8 cellular contexts compared by ENCODE assay signal in the genomic region with DNA sequence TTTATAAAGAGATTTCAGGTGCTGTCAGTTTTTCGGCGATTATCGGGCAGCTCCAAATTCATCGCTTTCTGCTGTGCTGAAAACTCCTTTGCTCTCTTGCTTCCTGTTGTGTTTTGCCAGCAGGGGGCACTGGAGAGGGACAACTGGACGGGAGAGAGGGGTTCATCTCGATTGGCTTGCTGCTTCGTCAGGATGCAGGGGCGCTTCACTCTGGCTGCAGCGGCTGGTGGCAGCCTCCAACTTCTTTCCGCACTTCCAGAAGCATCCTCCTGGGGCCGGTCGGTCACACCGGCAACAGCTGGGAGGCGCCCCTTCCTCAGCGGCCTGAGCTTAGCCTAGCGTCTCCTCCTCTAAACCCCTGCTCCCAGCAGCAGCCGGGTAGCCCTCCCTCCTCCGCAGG. TPM values are rescaled to one million over a fixed set of nuclear protein-coding genes. Genes with fewer than 3 reads are reported as not detected.
DNase-seq lines count a peak whose midpoint lies in the region; ATAC-seq and TF ChIP-seq lines count a peak whose summit lies in the region.

No MANE protein-coding gene starts in this region.

- no peaks in the 10 kb centered on the region for H3K9me3 ChIP-seq in BE2C
- no peaks in the 10 kb centered on the region for H3K9me3 ChIP-seq in mucosa of descending colon

- peak overlapping the region; percentile 45 for H3K4me3 ChIP-seq in BE2C (ENCODE audit: low read depth, low read length)
- H3K4me3 ChIP-seq in mucosa of descending colon: no peak overlapping the region

- peaks cover 15% of the 10 kb centered on the region for H3K4me1 Mint-ChIP-seq in activated CD4-positive, alpha-beta memory T cell treated with anti-CD3 and anti-CD28 coated beads for 36 hours (ENCODE audit: low read depth)
- peaks cover 2 to 3% of the 10 kb centered on the region in 2 donors for H3K4me1 Mint-ChIP-seq in effector memory CD8-positive, alpha-beta T cell (ENCODE audit: low read depth in 2 of 2)

- intact Hi-C loops in activated CD4-positive, alpha-beta memory T cell treated with anti-CD3 and anti-CD28 coated beads for 36 hours (cut with micrococcal nuclease): loop anchor here (1.0 kb wide), 2 partner anchors 121 to 254 kb away; no protein-coding TSS in a partner anchor
- intact Hi-C loops in mucosa of descending colon (cut with DNase I, micrococcal nuclease): no loop called here

- no peaks in the 10 kb centered on the region for H3K36me3 Mint-ChIP-seq in activated CD4-positive, alpha-beta memory T cell treated with anti-CD3 and anti-CD28 coated beads for 36 hours
- H3K36me3 Mint-ChIP-seq in effector memory CD8-positive, alpha-beta T cell (ENCODE audit: insufficient read depth): no peaks in the 10 kb centered on the region

- DNase-seq in BE2C (peak; percentile 78), mucosa of descending colon (peak in 2 of 3 donors; percentile 40 to 54), RWPE1 (ENCODE audit: low spot score) (no peak)
- DNase-seq in activated CD4-positive, alpha-beta memory T cell treated with anti-CD3 and anti-CD28 coated beads for 36 hours: peak; percentile 82
- DNase-seq in effector memory CD8-positive, alpha-beta T cell: peak; percentile 48 to 53 (median 52)
- DNase-seq in stimulated activated CD8-positive, alpha-beta memory T cell treated with anti-CD3 and anti-CD28 coated beads, Interleukin-2, amount 100 ng/mL, for 1 hour (ENCODE audit: low read depth in 2 of 2): peak; percentile 37 to 46

- H3K4me1 ChIP-seq in BE2C: no peaks in the 10 kb centered on the region
- H3K4me1 ChIP-seq in mucosa of descending colon (ENCODE audit: low read depth): no peaks in the 10 kb centered on the region

- ATAC-seq in HG02678 (IDR thresholded peaks at IDR 0.05; ENCODE audit: unreplicated experiment) (peak; percentile 59), mucosa of descending colon (peak; percentile 36), GM18870 (IDR thresholded peaks at IDR 0.05; ENCODE audit: unreplicated experiment) (no peak)
- peak; percentile 77 for ATAC-seq in effector memory CD8-positive, alpha-beta T cell (replicated peaks)

- H3K27me3 Mint-ChIP-seq in activated CD4-positive, alpha-beta memory T cell treated with anti-CD3 and anti-CD28 coated beads for 36 hours: no peaks in the 10 kb centered on the region
- H3K27me3 Mint-ChIP-seq in effector memory CD8-positive, alpha-beta T cell: no peaks in the 10 kb centered on the region

- no peak overlapping the region for H3K27ac Mint-ChIP-seq in activated CD4-positive, alpha-beta memory T cell treated with anti-CD3 and anti-CD28 coated beads for 36 hours
- H3K27ac Mint-ChIP-seq in effector memory CD8-positive, alpha-beta T cell: no peak overlapping the region

- POLR2A ChIA-PET in activated CD4-positive, alpha-beta memory T cell treated with anti-CD3 and anti-CD28 coated beads for 36 hours (lab: Charles Lee): no interaction called here
- POLR2A ChIA-PET in RWPE1 (lab: Yijun Ruan, JAX; ENCODE audit: low non-redundant PET): no interaction called here

- H3K27me3 ChIP-seq in BE2C: no peaks in the 10 kb centered on the region

- TF ChIP-seq CTCF in BE2C (IDR thresholded peaks at IDR 0.05; ENCODE audit: low read depth, low read length) (peak; percentile 75), mucosa of descending colon (IDR thresholded peaks at IDR 0.05) (no peak), RWPE1 (conservative IDR thresholded peaks at IDR 0.05; ENCODE audit: low read depth) (no peak)

- H3K9me3 Mint-ChIP-seq in activated CD4-positive, alpha-beta memory T cell treated with anti-CD3 and anti-CD28 coated beads for 36 hours: no peaks in the 10 kb centered on the region
- no peaks in the 10 kb centered on the region for H3K9me3 Mint-ChIP-seq in effector memory CD8-positive, alpha-beta T cell

- CTCF ChIA-PET in activated CD4-positive, alpha-beta memory T cell treated with anti-CD3 and anti-CD28 coated beads for 36 hours (lab: Charles Lee): interaction anchor here (0.6 to 2.5 kb wide), 16 partner anchors 8 to 120 kb away, joined by 3 to 9 read pairs (median 4); a partner anchor contains a TSS
- CTCF ChIA-PET in RWPE1 (lab: Yijun Ruan, JAX): interaction anchor here (0.5 kb wide), 1 partner anchor 1018 kb away, joined by 4 read pairs; no protein-coding TSS in a partner anchor

- peak overlapping the region; percentile 43 for H3K4me3 Mint-ChIP-seq in activated CD4-positive, alpha-beta memory T cell treated with anti-CD3 and anti-CD28 coated beads for 36 hours
- H3K4me3 Mint-ChIP-seq in effector memory CD8-positive, alpha-beta T cell: peak overlapping the region; percentile 57 to 70

- no peak overlapping the region for H3K27ac ChIP-seq in RWPE1

- H3K36me3 ChIP-seq in BE2C: no peaks in the 10 kb centered on the region
- no peaks in the 10 kb centered on the region for H3K36me3 ChIP-seq in mucosa of descending colon (ENCODE audit: low read depth)

RNA-seq across cellular contexts. Expression of a gene that starts 29.5 kb away (rescaled TPM):
- polyA plus RNA-seq in BE2C (2012; ENCODE audit: insufficient read depth, insufficient read length, low read depth): 17.6 TPM
- total RNA-seq in activated CD4-positive, alpha-beta memory T cell treated with anti-CD3 and anti-CD28 coated beads for 36 hours: 10 to 100 TPM; 45.3 to 47.0 TPM
- 10 to 100 TPM; 17.2 to 25.3 (median 19.5) TPM for total RNA-seq in mucosa of descending colon
